In the genomic region with DNA sequence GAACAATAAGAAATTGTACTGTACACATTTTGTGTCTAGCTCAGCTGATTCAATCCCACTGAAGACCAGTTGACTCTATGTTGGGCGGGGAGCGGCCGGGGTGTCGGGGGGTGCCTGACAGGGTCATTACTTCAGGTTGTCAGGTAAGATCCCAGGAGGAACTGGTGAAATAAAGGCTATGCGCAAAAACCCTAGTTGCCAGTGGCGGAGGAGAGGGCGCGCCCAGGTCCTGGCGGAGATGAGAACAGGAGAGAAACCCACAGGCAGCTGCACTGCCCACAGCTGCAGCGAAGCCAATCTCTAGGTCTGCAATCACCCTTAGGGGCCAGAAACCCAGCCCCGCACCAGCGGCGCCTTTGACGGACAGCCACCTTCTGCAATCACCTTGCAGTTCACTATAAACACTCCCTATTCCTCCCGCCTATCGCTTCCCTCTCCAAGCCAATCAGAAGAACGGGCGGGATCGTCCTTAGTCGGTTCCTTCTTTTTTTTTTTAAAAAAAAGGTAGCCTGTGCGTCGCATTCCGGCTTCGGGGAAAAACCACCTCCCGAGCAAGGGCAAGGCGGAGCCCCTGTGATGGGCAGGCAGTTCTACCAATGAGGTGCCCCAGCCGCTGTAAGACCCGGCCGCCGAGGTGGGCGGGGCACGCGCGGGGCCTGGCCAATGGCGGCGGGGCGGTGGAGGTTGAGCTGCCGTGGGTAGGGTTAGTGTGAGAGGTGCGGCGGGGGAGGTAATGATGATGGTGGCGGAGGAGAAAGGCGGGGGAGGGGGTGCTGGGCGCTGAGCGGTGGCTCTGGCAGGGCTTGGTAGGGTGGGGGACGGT, we compare ENCODE assay signal across 1 cellular context.
TF ChIP-seq lines count a peak whose summit lies in the region.

EHBP1 (plus strand) TSS at position 707 of the 823 bp plus-strand sequence. CDS start 1,479 bp downstream, outside the sequence.

TF ChIP-seq in K562, 482 proteins besides CTCF, POLR2A, EP300 and RAD21 (continued from another document and continues in another):
- no peak for TF ChIP-seq ZFP30 (CRISPR knock-in tag; IDR thresholded peaks at IDR 0.05; ENCODE audit: borderline replicate concordance)
- TF ChIP-seq NRF1 (conservative IDR thresholded peaks at IDR 0.05 in 1 of 2, IDR thresholded peaks at IDR 0.05 in 1 of 2), result peak; percentile 87 to 89
- TF ChIP-seq ZNF274 (IDR thresholded peaks at IDR 0.05; ENCODE audit: borderline replicate concordance, low read depth, low read length), result no peak
- TF ChIP-seq BRD9 (IDR thresholded peaks at IDR 0.05; ENCODE audit: low read depth, partially characterized antibody), result no peak
- TF ChIP-seq TBP (optimal IDR thresholded peaks at IDR 0.05; ENCODE audit: low read depth, low read length), result peak; percentile 53
- no peak for TF ChIP-seq NR2C2 (CRISPR knock-in tag; IDR thresholded peaks at IDR 0.05)
- TF ChIP-seq NR2C2 (tag; IDR thresholded peaks at IDR 0.05), result no peak; the same call in 1 of the 2 replicates
- TF ChIP-seq MITF (IDR thresholded peaks at IDR 0.05), result no peak
- TF ChIP-seq RBBP5 (IDR thresholded peaks at IDR 0.05; ENCODE audit: borderline replicate concordance, insufficient read depth, low read length, poor library complexity, severe bottlenecking), result peak; percentile 29
- TF ChIP-seq ELF4 (CRISPR knock-in tag; IDR thresholded peaks at IDR 0.05), result no peak
- TF ChIP-seq SUPT5H (IDR thresholded peaks at IDR 0.05), result peak; percentile 80
- no peak for TF ChIP-seq RERE (CRISPR knock-in tag; IDR thresholded peaks at IDR 0.05; ENCODE audit: borderline replicate concordance)
- peak in 1 of 2 experiments; percentile 75; a peak in 1 of 4 replicates for TF ChIP-seq SIN3A (IDR thresholded peaks at IDR 0.05; ENCODE audit: borderline replicate concordance in 2 of 2, control insufficient read depth in 1 of 2, low read depth in 2 of 2, low read length in 2 of 2)
- TF ChIP-seq, protein P1, sequence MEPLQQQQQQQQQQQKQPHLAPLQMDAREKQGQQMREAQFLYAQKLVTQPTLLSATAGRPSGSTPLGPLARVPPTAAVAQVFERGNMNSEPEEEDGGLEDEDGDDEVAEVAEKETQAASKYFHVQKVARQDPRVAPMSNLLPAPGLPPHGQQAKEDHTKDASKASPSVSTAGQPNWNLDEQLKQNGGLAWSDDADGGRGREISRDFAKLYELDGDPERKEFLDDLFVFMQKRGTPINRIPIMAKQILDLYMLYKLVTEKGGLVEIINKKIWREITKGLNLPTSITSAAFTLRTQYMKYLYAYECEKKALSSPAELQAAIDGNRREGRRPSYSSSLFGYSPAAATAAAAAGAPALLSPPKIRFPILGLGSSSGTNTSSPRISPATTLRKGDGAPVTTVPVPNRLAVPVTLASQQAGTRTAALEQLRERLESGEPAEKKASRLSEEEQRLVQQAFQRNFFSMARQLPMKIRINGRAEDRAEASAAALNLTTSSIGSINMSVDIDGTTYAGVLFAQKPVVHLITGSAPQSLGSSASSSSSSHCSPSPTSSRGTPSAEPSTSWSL (CRISPR knock-in tag; IDR thresholded peaks at IDR 0.05; ENCODE audit: borderline replicate concordance), result 0 out of 2 replicates have a peak, but pooled peaks have one; percentile 40
- TF ChIP-seq POLR2B (IDR thresholded peaks at IDR 0.05; ENCODE audit: low read depth, partially characterized antibody), result peak; percentile 79
- 0 out of 2 replicates have a peak, but pooled peaks have one; percentile 12 for TF ChIP-seq MAFG (tag; conservative IDR thresholded peaks at IDR 0.05)
- TF ChIP-seq VEZF1 (CRISPR knock-in tag; IDR thresholded peaks at IDR 0.05), result peak; percentile 91
- peak; percentile 55; the same call in 1 of the 2 replicates for TF ChIP-seq PML (IDR thresholded peaks at IDR 0.05; ENCODE audit: low read length)
- TF ChIP-seq PHF8 (IDR thresholded peaks at IDR 0.05; ENCODE audit: borderline replicate concordance, low read length), result peak; percentile 78; the same call in 1 of the 2 replicates
- TF ChIP-seq, protein P2, sequence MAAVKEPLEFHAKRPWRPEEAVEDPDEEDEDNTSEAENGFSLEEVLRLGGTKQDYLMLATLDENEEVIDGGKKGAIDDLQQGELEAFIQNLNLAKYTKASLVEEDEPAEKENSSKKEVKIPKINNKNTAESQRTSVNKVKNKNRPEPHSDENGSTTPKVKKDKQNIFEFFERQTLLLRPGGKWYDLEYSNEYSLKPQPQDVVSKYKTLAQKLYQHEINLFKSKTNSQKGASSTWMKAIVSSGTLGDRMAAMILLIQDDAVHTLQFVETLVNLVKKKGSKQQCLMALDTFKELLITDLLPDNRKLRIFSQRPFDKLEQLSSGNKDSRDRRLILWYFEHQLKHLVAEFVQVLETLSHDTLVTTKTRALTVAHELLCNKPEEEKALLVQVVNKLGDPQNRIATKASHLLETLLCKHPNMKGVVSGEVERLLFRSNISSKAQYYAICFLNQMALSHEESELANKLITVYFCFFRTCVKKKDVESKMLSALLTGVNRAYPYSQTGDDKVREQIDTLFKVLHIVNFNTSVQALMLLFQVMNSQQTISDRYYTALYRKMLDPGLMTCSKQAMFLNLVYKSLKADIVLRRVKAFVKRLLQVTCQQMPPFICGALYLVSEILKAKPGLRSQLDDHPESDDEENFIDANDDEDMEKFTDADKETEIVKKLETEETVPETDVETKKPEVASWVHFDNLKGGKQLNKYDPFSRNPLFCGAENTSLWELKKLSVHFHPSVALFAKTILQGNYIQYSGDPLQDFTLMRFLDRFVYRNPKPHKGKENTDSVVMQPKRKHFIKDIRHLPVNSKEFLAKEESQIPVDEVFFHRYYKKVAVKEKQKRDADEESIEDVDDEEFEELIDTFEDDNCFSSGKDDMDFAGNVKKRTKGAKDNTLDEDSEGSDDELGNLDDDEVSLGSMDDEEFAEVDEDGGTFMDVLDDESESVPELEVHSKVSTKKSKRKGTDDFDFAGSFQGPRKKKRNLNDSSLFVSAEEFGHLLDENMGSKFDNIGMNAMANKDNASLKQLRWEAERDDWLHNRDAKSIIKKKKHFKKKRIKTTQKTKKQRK (IDR thresholded peaks at IDR 0.05; ENCODE audit: borderline replicate concordance, low read depth, low read length), result peak; percentile 51; the same call in 1 of the 2 replicates
- TF ChIP-seq, protein P3, sequence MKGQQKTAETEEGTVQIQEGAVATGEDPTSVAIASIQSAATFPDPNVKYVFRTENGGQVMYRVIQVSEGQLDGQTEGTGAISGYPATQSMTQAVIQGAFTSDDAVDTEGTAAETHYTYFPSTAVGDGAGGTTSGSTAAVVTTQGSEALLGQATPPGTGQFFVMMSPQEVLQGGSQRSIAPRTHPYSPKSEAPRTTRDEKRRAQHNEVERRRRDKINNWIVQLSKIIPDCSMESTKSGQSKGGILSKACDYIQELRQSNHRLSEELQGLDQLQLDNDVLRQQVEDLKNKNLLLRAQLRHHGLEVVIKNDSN (CRISPR knock-in tag; IDR thresholded peaks at IDR 0.05), result peak; percentile 89
- TF ChIP-seq NFE2 (IDR thresholded peaks at IDR 0.05; ENCODE audit: low read depth), result 0 out of 2 replicates have a peak, but pooled peaks have one; percentile 23
- peak; percentile 89 for TF ChIP-seq KDM5B (IDR thresholded peaks at IDR 0.05; ENCODE audit: insufficient replicate concordance, low read depth, low read length)
- TF ChIP-seq RNF2 (IDR thresholded peaks at IDR 0.05), result peak; percentile 18; the same call in 1 of the 2 replicates
- no peak for TF ChIP-seq YBX1 (IDR thresholded peaks at IDR 0.05)
- TF ChIP-seq, protein P4, sequence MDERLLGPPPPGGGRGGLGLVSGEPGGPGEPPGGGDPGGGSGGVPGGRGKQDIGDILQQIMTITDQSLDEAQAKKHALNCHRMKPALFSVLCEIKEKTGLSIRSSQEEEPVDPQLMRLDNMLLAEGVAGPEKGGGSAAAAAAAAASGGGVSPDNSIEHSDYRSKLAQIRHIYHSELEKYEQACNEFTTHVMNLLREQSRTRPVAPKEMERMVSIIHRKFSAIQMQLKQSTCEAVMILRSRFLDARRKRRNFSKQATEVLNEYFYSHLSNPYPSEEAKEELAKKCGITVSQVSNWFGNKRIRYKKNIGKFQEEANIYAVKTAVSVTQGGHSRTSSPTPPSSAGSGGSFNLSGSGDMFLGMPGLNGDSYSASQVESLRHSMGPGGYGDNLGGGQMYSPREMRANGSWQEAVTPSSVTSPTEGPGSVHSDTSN (CRISPR knock-in tag; IDR thresholded peaks at IDR 0.05; ENCODE audit: low read depth), result peak; percentile 92
- TF ChIP-seq, protein P4 (tag; conservative IDR thresholded peaks at IDR 0.05; ENCODE audit: low read depth), result peak; percentile 100
- TF ChIP-seq MBD2 (IDR thresholded peaks at IDR 0.05; ENCODE audit: borderline replicate concordance, low read depth), result peak; percentile 89
- no peak for TF ChIP-seq SMARCE1 (IDR thresholded peaks at IDR 0.05)
- TF ChIP-seq L3MBTL2 (IDR thresholded peaks at IDR 0.05), result peak; percentile 65
- TF ChIP-seq SMARCB1 (IDR thresholded peaks at IDR 0.05; ENCODE audit: insufficient read length, low read depth), result no peak
- TF ChIP-seq ZNF589 (CRISPR knock-in tag; IDR thresholded peaks at IDR 0.05; ENCODE audit: low read depth), result no peak
- no peak for TF ChIP-seq HDAC6 (IDR thresholded peaks at IDR 0.05; ENCODE audit: low read depth, low read length)
- no peak for TF ChIP-seq KAT2B (IDR thresholded peaks at IDR 0.05; ENCODE audit: low read depth, low read length)
- TF ChIP-seq STAT5A (IDR thresholded peaks at IDR 0.05; ENCODE audit: borderline replicate concordance, low read length), result peak; percentile 68
- TF ChIP-seq SREBF2 (CRISPR knock-in tag; IDR thresholded peaks at IDR 0.05), result no peak
- peak; percentile 13 for TF ChIP-seq MEIS2 (IDR thresholded peaks at IDR 0.05; ENCODE audit: partially characterized antibody)
- TF ChIP-seq GABPA (tag; conservative IDR thresholded peaks at IDR 0.05; ENCODE audit: low read depth), result peak; percentile 69
- no peak for TF ChIP-seq DNMT1 (IDR thresholded peaks at IDR 0.05)
- TF ChIP-seq NR4A1 (CRISPR knock-in tag; IDR thresholded peaks at IDR 0.05), result no peak
- TF ChIP-seq NR4A1 (tag; IDR thresholded peaks at IDR 0.05), result peak; percentile 47; the same call in 1 of the 2 replicates
- TF ChIP-seq ZNF384 (IDR thresholded peaks at IDR 0.05; ENCODE audit: low read depth, low read length), result peak; percentile 100
- no peak for TF ChIP-seq ZNF41 (CRISPR knock-in tag; conservative IDR thresholded peaks at IDR 0.05)
